Comparison of ENCODE assay signal across 16 cellular contexts in the genomic region with DNA sequence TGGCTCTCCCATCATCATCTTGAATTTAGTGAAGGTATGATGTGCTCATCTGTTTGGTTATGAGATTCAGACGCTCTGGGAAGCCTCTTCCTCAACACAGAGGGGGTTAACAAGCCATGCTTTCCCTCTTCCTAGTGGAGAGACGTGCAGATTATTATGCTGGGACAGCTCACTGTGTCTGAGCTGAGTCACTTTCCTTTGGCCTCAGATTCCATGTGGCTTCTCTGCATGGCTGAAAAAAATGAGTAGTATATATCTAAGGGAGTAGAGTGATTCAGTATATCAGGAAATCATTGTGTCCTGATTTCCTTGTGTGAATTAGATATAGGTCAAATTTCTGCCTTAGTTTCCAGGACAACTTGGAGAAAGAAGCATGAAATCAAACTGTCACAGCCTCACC. TPM values are rescaled to one million over a fixed set of nuclear protein-coding genes. Genes with fewer than 3 reads are reported as not detected.
A peak's percentile ranks its signal among the peaks of the same experiment; 100 is the strongest.
DNase-seq lines count a peak whose midpoint lies in the region; ATAC-seq and TF ChIP-seq lines count a peak whose summit lies in the region.
"Had no signal": no experiment of that assay in that cellular context is flagged by ENCODE, and none has a peak within 500 bp of the region (broad histone marks: within the 10 kb centered on the region; RNA-seq: fewer than 3 reads in every experiment).

No MANE protein-coding gene starts in this region.

- H3K36me3 ChIP-seq in right atrium auricular region: no peaks in the 10 kb centered on the region

- no peak overlapping the region for H3K27ac ChIP-seq in foreskin keratinocyte
- no peak overlapping the region for H3K27ac ChIP-seq in right atrium auricular region
- H3K27ac ChIP-seq: body of pancreas, skin epidermis, thyroid gland had no signal

- ATAC-seq in foreskin keratinocyte (peak; percentile 94), HG03159 (IDR thresholded peaks at IDR 0.05; ENCODE audit: unreplicated experiment) (no peak)
- ATAC-seq: body of pancreas, K562, natural killer cell had no signal

- DNase-seq in A172 (ENCODE audit: low spot score) (peak; percentile 53), HFF-Myc (ENCODE audit: extremely low read depth, low read depth) (peak; percentile 44), amniotic epithelial cell (ENCODE audit: low read depth) (peak; percentile 36), foreskin keratinocyte (peak; percentile 25 to 64), NCI-H69 (lab: John Stamatoyannopoulos, UW) (no peak), right atrium auricular region (ENCODE audit: low spot score) (no peak), T1000 (lab: John Stamatoyannopoulos, UW) (no peak)
- DNase-seq: activated CD4-positive, alpha-beta T cell treated with anti-CD3 and anti-CD28 coated beads for 1 hour; body of pancreas; DND-41; natural killer cell; NCI-H1930; thyroid gland had no signal

- H3K9me3 ChIP-seq in right atrium auricular region: no peaks in the 10 kb centered on the region
- H3K9me3 ChIP-seq: body of pancreas, thyroid gland had no signal

- H3K4me3 ChIP-seq in HFF-Myc (replicated peaks; ENCODE audit: low read depth, low read length) (no peak overlapping the region), right atrium auricular region (no peak overlapping the region)
- H3K4me3 ChIP-seq: body of pancreas, K562, skin epidermis, thyroid gland had no signal

- TF ChIP-seq CTCF in HFF-Myc (IDR thresholded peaks at IDR 0.05; ENCODE audit: low read depth, low read length, missing control alignments) (no peak), foreskin keratinocyte (conservative IDR thresholded peaks at IDR 0.05) (no peak), right atrium auricular region (IDR thresholded peaks at IDR 0.05) (no peak)

- H3K4me1 ChIP-seq in foreskin keratinocyte (peaks cover 9% of the 10 kb centered on the region), right atrium auricular region (no peaks in the 10 kb centered on the region)
- H3K4me1 ChIP-seq: thyroid gland had no signal

- H3K27me3 ChIP-seq in foreskin keratinocyte (no peaks in the 10 kb centered on the region), right atrium auricular region (no peaks in the 10 kb centered on the region)
- H3K27me3 ChIP-seq: body of pancreas, thyroid gland had no signal

RNA-seq across cellular contexts. Expression of a gene that starts 52.6 kb away (rescaled TPM):
- 18.5 and 22.4 TPM in 2 replicates for total RNA-seq in A172 (2014; rRNA removed; shearing (Covaris generic))
- 7.7 and 8.7 TPM in 2 replicates for total RNA-seq in foreskin keratinocyte
- polyA plus RNA-seq in foreskin keratinocyte: 4.7 and 4.9 TPM in 2 replicates
- total RNA-seq in right atrium auricular region: 1 to 10 TPM; 6.2 to 9.6 TPM

RNA-seq across cellular contexts. Expression of a gene that starts 52.7 kb away (rescaled TPM):
- 3.2 and 7.2 TPM in 2 replicates for total RNA-seq in A172 (2014; rRNA removed; shearing (Covaris generic))
- total RNA-seq in foreskin keratinocyte (0.71 and 1.4 TPM in 2 replicates), right atrium auricular region (10 to 100 TPM; 10.4 to 12.3 TPM)
- polyA plus RNA-seq in foreskin keratinocyte: 0.37 and 0.50 TPM in 2 replicates

Comparison
In these comparisons a context has a peak if more than half of its experiments do, and no peak if none do; other contexts are left out.
1. DNase-seq: peak in A172 (single experiment), HFF-Myc (single experiment), amniotic epithelial cell (single experiment) and foreskin keratinocyte (2 of 2); none in NCI-H69 (single experiment), right atrium auricular region (single experiment) and T1000 (single experiment).